In the genomic region with DNA sequence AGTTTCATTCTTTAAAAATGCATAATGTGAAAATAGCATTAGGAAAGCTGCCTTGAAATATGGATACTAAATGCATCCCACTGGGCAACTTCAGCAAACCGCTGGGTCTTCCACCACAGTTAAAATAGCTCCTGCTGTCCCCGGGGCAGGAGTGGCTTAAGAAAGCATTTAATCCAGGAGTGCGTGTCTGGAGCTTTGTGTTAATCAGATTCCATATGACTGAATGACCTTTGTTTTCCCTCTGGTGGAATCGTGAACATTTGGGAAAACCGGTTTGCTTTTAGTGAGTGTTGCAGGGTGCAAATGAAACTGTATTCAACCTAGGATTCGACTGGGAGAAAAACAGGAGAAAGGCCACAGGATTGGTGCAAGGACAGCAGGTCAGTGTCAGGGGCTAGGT, we compare ENCODE assay signal across 25 cellular contexts.
DNase-seq lines count a peak whose midpoint lies in the region; ATAC-seq and TF ChIP-seq lines count a peak whose summit lies in the region.
"Had no signal": no experiment of that assay in that cellular context is flagged by ENCODE, and none has a peak within 500 bp of the region (broad histone marks: within the 10 kb centered on the region; RNA-seq: fewer than 3 reads in every experiment).

No MANE protein-coding gene starts in this region.

- no peak overlapping the region for H3K4me3 ChIP-seq in HUES48 (ENCODE audit: low read depth, low read length)
- H3K4me3 ChIP-seq in SJSA1 = no peak overlapping the region
- no peak overlapping the region for H3K4me3 ChIP-seq in osteoblast (ENCODE audit: insufficient read depth, low read length)
- no peak overlapping the region for H3K4me3 ChIP-seq in uterus
- H3K4me3 ChIP-seq: MG63, stomach, upper lobe of right lung had no signal

- no peak for TF ChIP-seq POLR2A in uterus (IDR thresholded peaks at IDR 0.05)

- no peaks in the 10 kb centered on the region for H3K27me3 Mint-ChIP-seq in activated naive CD4-positive, alpha-beta T cell treated with anti-CD3 and anti-CD28 coated beads, Interleukin-2, amount 10 ng/mL, durations not matched to agents 7 days and 5 days
- H3K27me3 Mint-ChIP-seq: activated B cell treated with CpG ODN at 0.5 μM for 24 hours; activated CD8-positive, alpha-beta T cell treated with anti-CD3 and anti-CD28 coated beads for 36 hours; IgD-negative memory B cell had no signal

- H3K27me3 ChIP-seq in HUES48 (ENCODE audit: control insufficient read depth, insufficient read depth, low read length) = no peaks in the 10 kb centered on the region
- no peaks in the 10 kb centered on the region for H3K27me3 ChIP-seq in SJSA1 (replicated peaks)
- no peaks in the 10 kb centered on the region for H3K27me3 ChIP-seq in osteoblast (ENCODE audit: insufficient read depth, low read length)
- no peaks in the 10 kb centered on the region for H3K27me3 ChIP-seq in uterus
- H3K27me3 ChIP-seq: MG63, stomach, upper lobe of right lung had no signal

- H3K36me3 Mint-ChIP-seq in activated naive CD4-positive, alpha-beta T cell treated with anti-CD3 and anti-CD28 coated beads, Interleukin-2, amount 10 ng/mL, durations not matched to agents 7 days and 5 days = no peaks in the 10 kb centered on the region
- H3K36me3 Mint-ChIP-seq: activated naive CD4-positive, alpha-beta T cell treated with anti-CD3 and anti-CD28 coated beads, Interleukin-2, amount 50 U/mL, for 24 hours; naive thymus-derived CD8-positive, alpha-beta T cell had no signal

- H3K9me3 Mint-ChIP-seq in activated naive CD4-positive, alpha-beta T cell treated with anti-CD3 and anti-CD28 coated beads, Interleukin-2, amount 10 ng/mL, durations not matched to agents 7 days and 5 days = peaks cover 3% of the 10 kb centered on the region
- H3K9me3 Mint-ChIP-seq: activated B cell treated with CpG ODN at 0.5 μM for 24 hours; activated CD8-positive, alpha-beta T cell treated with anti-CD3 and anti-CD28 coated beads for 36 hours; activated naive CD4-positive, alpha-beta T cell treated with anti-CD3 and anti-CD28 coated beads, Interleukin-2, amount 50 U/mL, for 24 hours; activated T-cell treated with anti-CD3 and anti-CD28 coated beads, Interleukin-2, amount 50 U/mL, for 4 hours; naive thymus-derived CD8-positive, alpha-beta T cell had no signal

- H3K27ac ChIP-seq in HUES48 (ENCODE audit: low read depth, low read length) = peak overlapping the region; percentile 31
- peak overlapping the region; percentile 89 for H3K27ac ChIP-seq in SJSA1
- no peak overlapping the region for H3K27ac ChIP-seq in osteoblast (ENCODE audit: low read depth, low read length)
- H3K27ac ChIP-seq in uterus = no peak overlapping the region
- H3K27ac ChIP-seq: upper lobe of right lung had no signal

- TF ChIP-seq CTCF in osteoblast (IDR thresholded peaks at IDR 0.05; ENCODE audit: extremely low read depth, low read depth, low read length) (no peak), uterus (IDR thresholded peaks at IDR 0.05) (no peak)

- H3K36me3 ChIP-seq in HUES48 (ENCODE audit: control insufficient read depth, insufficient read depth, low read length) = no peaks in the 10 kb centered on the region
- H3K36me3 ChIP-seq in SJSA1 = no peaks in the 10 kb centered on the region
- no peaks in the 10 kb centered on the region for H3K36me3 ChIP-seq in osteoblast (ENCODE audit: insufficient read depth, low read length)
- H3K36me3 ChIP-seq in uterus = no peaks in the 10 kb centered on the region
- H3K36me3 ChIP-seq: MG63, stomach, upper lobe of right lung had no signal

- DNase-seq in SJSA1 (ENCODE audit: low read depth in 1 of 2, low spot score in 2 of 2) (peak in 1 of 2 experiments; percentile 42), fibroblast of peridontal ligament (ENCODE audit: extremely low read depth) (peak; percentile 62), osteoblast (ENCODE audit: insufficient read length, low spot score, missing footprints) (no peak), uterus (no peak)
- no peak for DNase-seq in activated naive CD4-positive, alpha-beta T cell treated with anti-CD3 and anti-CD28 coated beads, Interleukin-2, amount 50 U/mL, for 16 hours
- DNase-seq in activated naive CD4-positive, alpha-beta T cell treated with anti-CD3 and anti-CD28 coated beads, Interleukin-2, amount 10 ng/mL, durations not matched to agents 7 days and 5 days = no peak
- DNase-seq: activated B cell treated with CpG ODN at 0.5 μM for 24 hours; activated CD8-positive, alpha-beta T cell treated with anti-CD3 and anti-CD28 coated beads for 36 hours; activated T-cell treated with anti-CD3 and anti-CD28 coated beads, Interleukin-2, amount 50 U/mL, for 4 hours; GDM1; HCEC 1CT; hippocampal formation; MG63; naive thymus-derived CD8-positive, alpha-beta T cell; NCI-H1930; NCI-H345; small intestine; stimulated activated CD4-positive, alpha-beta T cell treated with anti-CD3 and anti-CD28 coated beads, Interleukin-4, amount 100 ng/mL, for 1 hour; stomach; T-helper 2 cell; upper lobe of right lung had no signal

- H3K79me2 ChIP-seq in osteoblast (ENCODE audit: insufficient read depth, low read length) = no peaks in the 10 kb centered on the region

- peak overlapping the region; percentile 51 for H2AFZ ChIP-seq in osteoblast (ENCODE audit: low read length)

- H3K4me1 ChIP-seq in HUES48 (ENCODE audit: control insufficient read depth, insufficient read depth, low read length) (peaks cover 18% of the 10 kb centered on the region), SJSA1 (replicated peaks) (peaks cover 41% of the 10 kb centered on the region), osteoblast (ENCODE audit: insufficient read depth, low read length) (peaks cover 9% of the 10 kb centered on the region), uterus (no peaks in the 10 kb centered on the region)
- H3K4me1 ChIP-seq: upper lobe of right lung had no signal

- H3K9ac ChIP-seq in HUES48 (ENCODE audit: low read depth, low read length) = no peak overlapping the region

- CTCF ChIA-PET in activated naive CD4-positive, alpha-beta T cell treated with anti-CD3 and anti-CD28 coated beads, Interleukin-2, amount 10 ng/mL, durations not matched to agents 7 days and 5 days (lab: Charles Lee) = no interaction called here

- intact Hi-C loops in uterus (cut with DNase I; ENCODE audit: low total_unique reads) = no loop called here

- H3K9me3 ChIP-seq in HUES48 (ENCODE audit: control insufficient read depth, insufficient read depth, low read length) (no peaks in the 10 kb centered on the region), SJSA1 (replicated peaks) (no peaks in the 10 kb centered on the region), osteoblast (ENCODE audit: low read depth, low read length) (no peaks in the 10 kb centered on the region), uterus (no peaks in the 10 kb centered on the region)
- H3K9me3 ChIP-seq: MG63, stomach, upper lobe of right lung had no signal

- no peak overlapping the region for H3K27ac Mint-ChIP-seq in activated naive CD4-positive, alpha-beta T cell treated with anti-CD3 and anti-CD28 coated beads, Interleukin-2, amount 10 ng/mL, durations not matched to agents 7 days and 5 days
- H3K27ac Mint-ChIP-seq: activated B cell treated with CpG ODN at 0.5 μM for 24 hours; activated CD8-positive, alpha-beta T cell treated with anti-CD3 and anti-CD28 coated beads for 36 hours; activated naive CD4-positive, alpha-beta T cell treated with anti-CD3 and anti-CD28 coated beads, Interleukin-2, amount 50 U/mL, for 24 hours; IgD-negative memory B cell; naive thymus-derived CD8-positive, alpha-beta T cell had no signal

- no peak overlapping the region for H3K4me2 ChIP-seq in osteoblast (ENCODE audit: insufficient read depth, low read length)

- H3K4me3 Mint-ChIP-seq in activated naive CD4-positive, alpha-beta T cell treated with anti-CD3 and anti-CD28 coated beads, Interleukin-2, amount 10 ng/mL, durations not matched to agents 7 days and 5 days = no peak overlapping the region
- H3K4me3 Mint-ChIP-seq: activated B cell treated with CpG ODN at 0.5 μM for 24 hours; activated CD8-positive, alpha-beta T cell treated with anti-CD3 and anti-CD28 coated beads for 36 hours; activated naive CD4-positive, alpha-beta T cell treated with anti-CD3 and anti-CD28 coated beads, Interleukin-2, amount 50 U/mL, for 24 hours; activated T-cell treated with anti-CD3 and anti-CD28 coated beads, Interleukin-2, amount 50 U/mL, for 4 hours; IgD-negative memory B cell; naive thymus-derived CD8-positive, alpha-beta T cell had no signal

- no peak for ATAC-seq in GM21529 (IDR thresholded peaks at IDR 0.05; ENCODE audit: unreplicated experiment)
- ATAC-seq: activated CD8-positive, alpha-beta T cell treated with anti-CD3 and anti-CD28 coated beads for 36 hours; activated T-cell treated with anti-CD3 and anti-CD28 coated beads, Interleukin-2, amount 50 U/mL, for 4 hours; naive thymus-derived CD8-positive, alpha-beta T cell; upper lobe of right lung had no signal

- H3K4me1 Mint-ChIP-seq in activated naive CD4-positive, alpha-beta T cell treated with anti-CD3 and anti-CD28 coated beads, Interleukin-2, amount 10 ng/mL, durations not matched to agents 7 days and 5 days = no peaks in the 10 kb centered on the region
- H3K4me1 Mint-ChIP-seq: activated B cell treated with CpG ODN at 0.5 μM for 24 hours; activated naive CD4-positive, alpha-beta T cell treated with anti-CD3 and anti-CD28 coated beads, Interleukin-2, amount 50 U/mL, for 24 hours; IgD-negative memory B cell; naive thymus-derived CD8-positive, alpha-beta T cell had no signal

- no peaks in the 10 kb centered on the region for H4K20me1 ChIP-seq in osteoblast (ENCODE audit: insufficient read depth, low read length)

Comparison
In these comparisons a context has a peak if more than half of its experiments do, and no peak if none do; other contexts are left out.
1. H3K27ac ChIP-seq: peak in HUES48 (single experiment) and SJSA1 (single experiment); none in osteoblast (single experiment) and uterus (0 of 2).